ENCODE assay signal across 31 cellular contexts in genomic region chr20:40717343-40717865, GRCh38. TPM values are rescaled to one million over a fixed set of nuclear protein-coding genes. Genes with fewer than 3 reads are reported as not detected.
"Had no signal": no experiment of that assay in that cellular context is flagged by ENCODE, and none has a peak within 500 bp of the region (broad histone marks: within the 10 kb centered on the region; RNA-seq: fewer than 3 reads in every experiment).

No MANE protein-coding gene starts in this region.

- H3K4me3 ChIP-seq: gastroesophageal sphincter, hepatocyte, ovary, prostate gland, smooth muscle cell, suprapubic skin, tibial artery, upper lobe of right lung had no signal

- DNase-seq: activated CD4-positive, alpha-beta T cell treated with anti-CD3 and anti-CD28 coated beads, Interleukin-2, amount 10 ng/mL, durations not matched to agents 24 days and 14 days; activated CD8-positive, alpha-beta T cell treated with anti-CD3 and anti-CD28 coated beads for 36 hours; activated naive CD8-positive, alpha-beta T cell treated with anti-CD3 and anti-CD28 coated beads, Interleukin-2, amount 50 U/mL, for 24 hours; activated T-cell treated with anti-CD3 and anti-CD28 coated beads, Interleukin-2, amount 50 U/mL, for 4 hours; amygdala; dermis blood vessel endothelial cell; effector CD4-positive, alpha-beta T cell; left cardiac atrium; naive B cell; nephron progenitor cell; ovary; retina; stimulated activated CD4-positive, alpha-beta T cell treated with anti-CD3 and anti-CD28 coated beads, Interleukin-15, amount 100 ng/mL, for 24 hours; stimulated activated CD4-positive, alpha-beta T cell treated with anti-CD3 and anti-CD28 coated beads, Interleukin-2, amount 100 ng/mL, for 24 hours; stimulated activated naive CD4-positive, alpha-beta T cell; T-helper 17 cell; T1000; tibial artery; upper lobe of right lung; WERI-Rb-1 had no signal

- H3K27me3 ChIP-seq: ovary, suprapubic skin had no signal

- H3K36me3 Mint-ChIP-seq: activated naive CD4-positive, alpha-beta T cell treated with anti-CD3 and anti-CD28 coated beads, Interleukin-2, amount 50 U/mL, for 24 hours; mesothelial cell of epicardium; naive B cell had no signal

- H2AFZ ChIP-seq: hepatocyte had no signal

- H3K4me3 Mint-ChIP-seq: activated CD4-positive, alpha-beta T cell treated with anti-CD3 and anti-CD28 coated beads, Interleukin-2, amount 10 ng/mL, durations not matched to agents 24 days and 14 days; activated CD8-positive, alpha-beta T cell treated with anti-CD3 and anti-CD28 coated beads for 36 hours; activated naive CD4-positive, alpha-beta T cell treated with anti-CD3 and anti-CD28 coated beads, Interleukin-2, amount 50 U/mL, for 24 hours; activated naive CD8-positive, alpha-beta T cell treated with anti-CD3 and anti-CD28 coated beads, Interleukin-2, amount 50 U/mL, for 24 hours; activated T-cell treated with anti-CD3 and anti-CD28 coated beads, Interleukin-2, amount 50 U/mL, for 4 hours; mesothelial cell of epicardium; naive B cell; nephron progenitor cell; T-helper 17 cell had no signal

- H3K27ac ChIP-seq: gastroesophageal sphincter, hepatocyte, ovary, prostate gland, suprapubic skin, tibial artery, upper lobe of right lung, WERI-Rb-1 had no signal

- H3K36me3 ChIP-seq: gastroesophageal sphincter, ovary, prostate gland, suprapubic skin, tibial artery, upper lobe of right lung, WERI-Rb-1 had no signal

- H3K9me3 ChIP-seq: gastroesophageal sphincter, ovary, prostate gland, suprapubic skin, tibial artery, upper lobe of right lung had no signal

- FAIRE-seq: colon, keratinocyte had no signal

- H3K27me3 Mint-ChIP-seq: activated CD8-positive, alpha-beta T cell treated with anti-CD3 and anti-CD28 coated beads for 36 hours had no signal

- H3K9me3 Mint-ChIP-seq: activated CD4-positive, alpha-beta T cell treated with anti-CD3 and anti-CD28 coated beads, Interleukin-2, amount 10 ng/mL, durations not matched to agents 24 days and 14 days; activated CD8-positive, alpha-beta T cell treated with anti-CD3 and anti-CD28 coated beads for 36 hours; activated naive CD4-positive, alpha-beta T cell treated with anti-CD3 and anti-CD28 coated beads, Interleukin-2, amount 50 U/mL, for 24 hours; activated naive CD8-positive, alpha-beta T cell treated with anti-CD3 and anti-CD28 coated beads, Interleukin-2, amount 50 U/mL, for 24 hours; activated T-cell treated with anti-CD3 and anti-CD28 coated beads, Interleukin-2, amount 50 U/mL, for 4 hours; activated T-helper 2 cell treated with anti-CD3 and anti-CD28 coated beads, Interferon-gamma antibody, Interleukin-2, Interleukin-4, amounts not matched to agents 10 μg/mL and 5 μg/mL and 100 μg/mL, durations not matched to agents 14 hours and 24 hours and 36 hours; mesothelial cell of epicardium; naive B cell; nephron progenitor cell had no signal

- H3K27ac Mint-ChIP-seq: activated CD4-positive, alpha-beta T cell treated with anti-CD3 and anti-CD28 coated beads, Interleukin-2, amount 10 ng/mL, durations not matched to agents 24 days and 14 days; activated CD8-positive, alpha-beta T cell treated with anti-CD3 and anti-CD28 coated beads for 36 hours; activated naive CD4-positive, alpha-beta T cell treated with anti-CD3 and anti-CD28 coated beads, Interleukin-2, amount 50 U/mL, for 24 hours; activated naive CD8-positive, alpha-beta T cell treated with anti-CD3 and anti-CD28 coated beads, Interleukin-2, amount 50 U/mL, for 24 hours; activated T-helper 2 cell treated with anti-CD3 and anti-CD28 coated beads, Interferon-gamma antibody, Interleukin-2, Interleukin-4, amounts not matched to agents 10 μg/mL and 5 μg/mL and 100 μg/mL, durations not matched to agents 14 hours and 24 hours and 36 hours; mesothelial cell of epicardium; naive B cell; nephron progenitor cell; T-helper 17 cell had no signal

- H3K4me1 ChIP-seq: gastroesophageal sphincter, prostate gland, suprapubic skin, tibial artery, upper lobe of right lung had no signal

- H3K79me2 ChIP-seq: hepatocyte had no signal

- H3K4me2 ChIP-seq: hepatocyte, smooth muscle cell had no signal

- H3K4me1 Mint-ChIP-seq: activated CD4-positive, alpha-beta T cell treated with anti-CD3 and anti-CD28 coated beads, Interleukin-2, amount 10 ng/mL, durations not matched to agents 24 days and 14 days; activated naive CD4-positive, alpha-beta T cell treated with anti-CD3 and anti-CD28 coated beads, Interleukin-2, amount 50 U/mL, for 24 hours; activated naive CD8-positive, alpha-beta T cell treated with anti-CD3 and anti-CD28 coated beads, Interleukin-2, amount 50 U/mL, for 24 hours; mesothelial cell of epicardium; naive B cell had no signal

- ATAC-seq: activated CD4-positive, CD25-positive, alpha-beta regulatory T cell treated with anti-CD3 and anti-CD28 coated beads, Interleukin-2, amount 50 U/mL, for 24 hours; activated CD8-positive, alpha-beta T cell treated with anti-CD3 and anti-CD28 coated beads for 36 hours; activated naive CD8-positive, alpha-beta T cell treated with anti-CD3 and anti-CD28 coated beads, Interleukin-2, amount 50 U/mL, for 24 hours; activated T-cell treated with anti-CD3 and anti-CD28 coated beads, Interleukin-2, amount 50 U/mL, for 4 hours; gastroesophageal sphincter; left cardiac atrium; T-helper 17 cell; upper lobe of right lung had no signal

RNA-seq across cellular contexts. Expression of gene MAFB, which starts 28.4 kb away (rescaled TPM):
- total RNA-seq: activated CD8-positive, alpha-beta T cell treated with anti-CD3 and anti-CD28 coated beads for 36 hours had no signal
